31 cellular contexts compared by ENCODE assay signal in genomic region chr21:28580585-28580984, GRCh38.
"Had no signal": no experiment of that assay in that cellular context is flagged by ENCODE, and none has a peak within 500 bp of the region (broad histone marks: within the 10 kb centered on the region; RNA-seq: fewer than 3 reads in every experiment).

No MANE protein-coding gene starts in this region.

- H3K27ac ChIP-seq: adrenal gland, body of pancreas, colonic mucosa, heart left ventricle, neural progenitor cell, right atrium auricular region, stomach, thyroid gland, upper lobe of left lung, vagina had no signal

- H3K27ac Mint-ChIP-seq: activated CD4-positive, alpha-beta T cell treated with anti-CD3 and anti-CD28 coated beads, Interleukin-2, amount 10 ng/mL, durations not matched to agents 7 days and 5 days; activated CD8-positive, alpha-beta memory T cell treated with anti-CD3 and anti-CD28 coated beads, Interleukin-2, amount 10 ng/mL, durations not matched to agents 7 days and 5 days; activated CD8-positive, alpha-beta T cell treated with anti-CD3 and anti-CD28 coated beads for 36 hours; activated naive CD8-positive, alpha-beta T cell; activated T-helper 2 cell treated with anti-CD3 and anti-CD28 coated beads, Interferon-gamma antibody, Interleukin-2, Interleukin-4, amounts not matched to agents 10 μg/mL and 5 μg/mL and 100 μg/mL, durations not matched to agents 14 hours and 24 hours and 36 hours; effector memory CD8-positive, alpha-beta T cell; naive thymus-derived CD8-positive, alpha-beta T cell; neural progenitor cell; stimulated activated naive B cell treated with anti-CD40 and anti-IgM and Interleukin-4, amounts not matched to agents 10 μg/mL and 1 μg/mL and 100 μg/mL, for 72 hours; T-helper 1 cell treated with Interleukin-12 subunit alpha and Interleukin-12 subunit beta and Interleukin-4 antibody, amounts not matched to agents 30 μg/mL and 1 μg/mL, for 36 hours had no signal

- H3K9me3 ChIP-seq: adrenal gland, body of pancreas, colonic mucosa, stomach, thyroid gland, upper lobe of left lung, vagina had no signal

- H3K4me3 ChIP-seq: adrenal gland, body of pancreas, colonic mucosa, heart left ventricle, neural progenitor cell, right atrium auricular region, stomach, thyroid gland, upper lobe of left lung, vagina had no signal

- H3K27me3 ChIP-seq: adrenal gland, body of pancreas, colonic mucosa, heart left ventricle, neural progenitor cell, right atrium auricular region, stomach, thyroid gland, upper lobe of left lung, vagina had no signal

- H3K36me3 ChIP-seq: adrenal gland, colonic mucosa, heart left ventricle, neural progenitor cell, right atrium auricular region, thyroid gland, upper lobe of left lung, vagina had no signal

- ATAC-seq: activated CD8-positive, alpha-beta memory T cell treated with anti-CD3 and anti-CD28 coated beads, Interleukin-2, amount 10 ng/mL, durations not matched to agents 7 days and 5 days; activated CD8-positive, alpha-beta T cell treated with anti-CD3 and anti-CD28 coated beads for 36 hours; body of pancreas; effector memory CD8-positive, alpha-beta T cell; esophagus mucosa; left colon; naive thymus-derived CD8-positive, alpha-beta T cell; stimulated activated naive B cell treated with anti-CD40 and anti-IgM and Interleukin-4, amounts not matched to agents 10 μg/mL and 1 μg/mL and 100 μg/mL, for 72 hours had no signal

- H3K9me3 Mint-ChIP-seq: activated T-helper 2 cell treated with anti-CD3 and anti-CD28 coated beads, Interferon-gamma antibody, Interleukin-2, Interleukin-4, amounts not matched to agents 10 μg/mL and 5 μg/mL and 100 μg/mL, durations not matched to agents 14 hours and 24 hours and 36 hours; effector memory CD8-positive, alpha-beta T cell; T-helper 1 cell treated with Interleukin-12 subunit alpha and Interleukin-12 subunit beta and Interleukin-4 antibody, amounts not matched to agents 30 μg/mL and 1 μg/mL, for 36 hours had no signal

- H3K36me3 Mint-ChIP-seq: neural progenitor cell had no signal

- H3K9ac ChIP-seq: neural progenitor cell had no signal

- H3K4me2 ChIP-seq: neural progenitor cell had no signal

- DNase-seq: activated CD4-positive, alpha-beta T cell treated with anti-CD3 and anti-CD28 coated beads for 1 hour; activated CD4-positive, alpha-beta T cell treated with anti-CD3 and anti-CD28 coated beads, Interleukin-2, amount 10 ng/mL, durations not matched to agents 7 days and 5 days; activated CD8-positive, alpha-beta memory T cell treated with anti-CD3 and anti-CD28 coated beads, Interleukin-2, amount 10 ng/mL, durations not matched to agents 7 days and 5 days; activated CD8-positive, alpha-beta T cell treated with anti-CD3 and anti-CD28 coated beads for 36 hours; activated T-cell treated with anti-CD3 and anti-CD28 coated beads, Interleukin-2, amount 50 U/mL, for 48 hours; adrenal gland; aorta; body of pancreas; colonic mucosa; effector memory CD8-positive, alpha-beta T cell; heart left ventricle; hypothalamus; immature natural killer cell; kidney; left colon; naive thymus-derived CD8-positive, alpha-beta T cell; occipital lobe; stimulated activated CD4-positive, alpha-beta T cell treated with anti-CD3 and anti-CD28 coated beads, Interleukin-15, amount 100 ng/mL, for 24 hours; stimulated activated CD4-positive, alpha-beta T cell treated with anti-CD3 and anti-CD28 coated beads, Interleukin-2, amount 100 ng/mL, for 24 hours; stimulated activated naive B cell treated with anti-CD40 and anti-IgM and Interleukin-4, amounts not matched to agents 10 μg/mL and 1 μg/mL and 100 μg/mL, for 72 hours; stomach; T-helper 9 cell; thyroid gland; upper lobe of left lung had no signal

- H3K4me1 Mint-ChIP-seq: activated CD4-positive, alpha-beta T cell treated with anti-CD3 and anti-CD28 coated beads, Interleukin-2, amount 10 ng/mL, durations not matched to agents 7 days and 5 days; activated CD8-positive, alpha-beta memory T cell treated with anti-CD3 and anti-CD28 coated beads, Interleukin-2, amount 10 ng/mL, durations not matched to agents 7 days and 5 days; immature natural killer cell; naive thymus-derived CD8-positive, alpha-beta T cell; stimulated activated naive B cell treated with anti-CD40 and anti-IgM and Interleukin-4, amounts not matched to agents 10 μg/mL and 1 μg/mL and 100 μg/mL, for 72 hours had no signal

- H3K27me3 Mint-ChIP-seq: activated CD4-positive, alpha-beta T cell treated with anti-CD3 and anti-CD28 coated beads, Interleukin-2, amount 10 ng/mL, durations not matched to agents 7 days and 5 days; activated CD8-positive, alpha-beta memory T cell treated with anti-CD3 and anti-CD28 coated beads, Interleukin-2, amount 10 ng/mL, durations not matched to agents 7 days and 5 days; activated CD8-positive, alpha-beta T cell treated with anti-CD3 and anti-CD28 coated beads for 36 hours; activated naive CD8-positive, alpha-beta T cell; effector memory CD8-positive, alpha-beta T cell; naive thymus-derived CD8-positive, alpha-beta T cell; stimulated activated naive B cell treated with anti-CD40 and anti-IgM and Interleukin-4, amounts not matched to agents 10 μg/mL and 1 μg/mL and 100 μg/mL, for 72 hours had no signal

- H3K4me1 ChIP-seq: adrenal gland, body of pancreas, colonic mucosa, right atrium auricular region, stomach, thyroid gland, upper lobe of left lung, vagina had no signal

- H3K4me3 Mint-ChIP-seq: activated CD4-positive, alpha-beta T cell treated with anti-CD3 and anti-CD28 coated beads, Interleukin-2, amount 10 ng/mL, durations not matched to agents 7 days and 5 days; activated CD8-positive, alpha-beta memory T cell treated with anti-CD3 and anti-CD28 coated beads, Interleukin-2, amount 10 ng/mL, durations not matched to agents 7 days and 5 days; activated CD8-positive, alpha-beta T cell treated with anti-CD3 and anti-CD28 coated beads for 36 hours; activated naive CD8-positive, alpha-beta T cell; effector memory CD8-positive, alpha-beta T cell; immature natural killer cell; naive thymus-derived CD8-positive, alpha-beta T cell; neural progenitor cell; stimulated activated naive B cell treated with anti-CD40 and anti-IgM and Interleukin-4, amounts not matched to agents 10 μg/mL and 1 μg/mL and 100 μg/mL, for 72 hours; T-helper 1 cell treated with Interleukin-12 subunit alpha and Interleukin-12 subunit beta and Interleukin-4 antibody, amounts not matched to agents 30 μg/mL and 1 μg/mL, for 36 hours had no signal
